Comparison of ENCODE assay signal across 1 cellular context in the genomic region with DNA sequence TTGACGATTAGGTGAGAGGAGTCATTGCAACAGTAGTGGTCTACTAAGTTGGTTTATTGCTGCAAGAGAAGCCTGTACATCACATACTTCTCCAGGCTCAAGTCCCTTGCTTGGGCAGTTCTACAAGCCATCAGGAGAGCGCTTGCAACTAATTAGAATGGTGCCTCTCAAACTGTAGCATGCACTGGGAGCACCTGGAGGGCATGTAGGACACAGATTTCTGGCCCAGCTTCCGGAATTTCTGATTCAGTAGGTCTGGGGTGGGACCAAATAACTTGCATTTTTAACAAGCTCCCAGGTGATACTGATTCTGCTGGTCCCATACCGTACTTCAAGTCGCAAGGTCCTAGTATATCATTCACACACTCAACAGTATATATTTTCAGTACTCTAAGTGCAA.
TF ChIP-seq lines count a peak whose summit lies in the region.

No MANE protein-coding gene starts in this region.

TF ChIP-seq in K562, 482 proteins besides CTCF, POLR2A, EP300 and RAD21 (continued from another document):
- TF ChIP-seq, protein P1, sequence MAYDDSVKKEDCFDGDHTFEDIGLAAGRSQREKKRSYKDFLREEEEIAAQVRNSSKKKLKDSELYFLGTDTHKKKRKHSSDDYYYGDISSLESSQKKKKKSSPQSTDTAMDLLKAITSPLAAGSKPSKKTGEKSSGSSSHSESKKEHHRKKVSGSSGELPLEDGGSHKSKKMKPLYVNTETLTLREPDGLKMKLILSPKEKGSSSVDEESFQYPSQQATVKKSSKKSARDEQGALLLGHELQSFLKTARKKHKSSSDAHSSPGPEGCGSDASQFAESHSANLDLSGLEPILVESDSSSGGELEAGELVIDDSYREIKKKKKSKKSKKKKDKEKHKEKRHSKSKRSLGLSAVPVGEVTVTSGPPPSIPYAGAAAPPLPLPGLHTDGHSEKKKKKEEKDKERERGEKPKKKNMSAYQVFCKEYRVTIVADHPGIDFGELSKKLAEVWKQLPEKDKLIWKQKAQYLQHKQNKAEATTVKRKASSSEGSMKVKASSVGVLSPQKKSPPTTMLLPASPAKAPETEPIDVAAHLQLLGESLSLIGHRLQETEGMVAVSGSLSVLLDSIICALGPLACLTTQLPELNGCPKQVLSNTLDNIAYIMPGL (CRISPR knock-in tag; IDR thresholded peaks at IDR 0.05), result no peak
- TF ChIP-seq ZSCAN32 (CRISPR knock-in tag; IDR thresholded peaks at IDR 0.05), result no peak
